Comparison of ENCODE assay signal across 8 cellular contexts in genomic region chr1:17922833-17923232, GRCh38.
DNase-seq lines count a peak whose midpoint lies in the region; ATAC-seq and TF ChIP-seq lines count a peak whose summit lies in the region.

No MANE protein-coding gene starts in this region.

- DNase-seq in AG04450 (ENCODE audit: low read depth, low spot score) (no peak), GM04504 (ENCODE audit: low read depth) (peak; percentile 1), NCI-H1930 (lab: John Stamatoyannopoulos, UW) (peak; percentile 8 to 26), left colon (peak in 1 of 2 donors; percentile 62), NK-92 (lab: John Stamatoyannopoulos, UW; ENCODE audit: unreplicated experiment) (no peak), SK-N-DZ (ENCODE audit: low spot score) (no peak)
- peak; percentile 8 to 19 for DNase-seq in activated CD4-positive, alpha-beta T cell treated with anti-CD3 and anti-CD28 coated beads, Interleukin-2, amount 50 U/mL, for 48 hours

- peaks cover 3% of the 10 kb centered on the region for H3K27me3 ChIP-seq in AG04450 (ENCODE audit: control insufficient read depth, insufficient read depth, low read length)

- H3K9me3 ChIP-seq in AG04450 (ENCODE audit: control insufficient read depth, insufficient read depth, low read length) = no peaks in the 10 kb centered on the region

- CTCF ChIA-PET in AG04450 (lab: Charles Lee) = interaction anchor here (0.6 to 1.5 kb wide), 4 partner anchors 8 to 653 kb away, joined by 3 to 6 read pairs (median 3); no protein-coding TSS in a partner anchor

- TF ChIP-seq CTCF in AG04450 (IDR thresholded peaks at IDR 0.05; ENCODE audit: low read depth, low read length) = peak; percentile 50

- POLR2A ChIA-PET in AG04450 (lab: Yijun Ruan, JAX) = no interaction called here

- H3K4me3 ChIP-seq in AG04450 (ENCODE audit: low read depth, low read length) = no peak overlapping the region

- ATAC-seq in left colon (peak; percentile 48), HG03095 (IDR thresholded peaks at IDR 0.05; ENCODE audit: unreplicated experiment) (no peak)

- no peak overlapping the region for H3K27ac ChIP-seq in AG04450 (ENCODE audit: low read depth, low read length)

- intact Hi-C loops in left colon (cut with DNase I, micrococcal nuclease) = no loop called here

Comparison
In these comparisons a context has a peak if more than half of its experiments do, and no peak if none do; other contexts are left out.
1. DNase-seq: peak in GM04504 (single experiment), NCI-H1930 (2 of 2) and activated CD4-positive, alpha-beta T cell treated with anti-CD3 and anti-CD28 coated beads, Interleukin-2, amount 50 U/mL, for 48 hours (2 of 2); none in AG04450 (single experiment), NK-92 (single experiment) and SK-N-DZ (single experiment).